In the genomic region with DNA sequence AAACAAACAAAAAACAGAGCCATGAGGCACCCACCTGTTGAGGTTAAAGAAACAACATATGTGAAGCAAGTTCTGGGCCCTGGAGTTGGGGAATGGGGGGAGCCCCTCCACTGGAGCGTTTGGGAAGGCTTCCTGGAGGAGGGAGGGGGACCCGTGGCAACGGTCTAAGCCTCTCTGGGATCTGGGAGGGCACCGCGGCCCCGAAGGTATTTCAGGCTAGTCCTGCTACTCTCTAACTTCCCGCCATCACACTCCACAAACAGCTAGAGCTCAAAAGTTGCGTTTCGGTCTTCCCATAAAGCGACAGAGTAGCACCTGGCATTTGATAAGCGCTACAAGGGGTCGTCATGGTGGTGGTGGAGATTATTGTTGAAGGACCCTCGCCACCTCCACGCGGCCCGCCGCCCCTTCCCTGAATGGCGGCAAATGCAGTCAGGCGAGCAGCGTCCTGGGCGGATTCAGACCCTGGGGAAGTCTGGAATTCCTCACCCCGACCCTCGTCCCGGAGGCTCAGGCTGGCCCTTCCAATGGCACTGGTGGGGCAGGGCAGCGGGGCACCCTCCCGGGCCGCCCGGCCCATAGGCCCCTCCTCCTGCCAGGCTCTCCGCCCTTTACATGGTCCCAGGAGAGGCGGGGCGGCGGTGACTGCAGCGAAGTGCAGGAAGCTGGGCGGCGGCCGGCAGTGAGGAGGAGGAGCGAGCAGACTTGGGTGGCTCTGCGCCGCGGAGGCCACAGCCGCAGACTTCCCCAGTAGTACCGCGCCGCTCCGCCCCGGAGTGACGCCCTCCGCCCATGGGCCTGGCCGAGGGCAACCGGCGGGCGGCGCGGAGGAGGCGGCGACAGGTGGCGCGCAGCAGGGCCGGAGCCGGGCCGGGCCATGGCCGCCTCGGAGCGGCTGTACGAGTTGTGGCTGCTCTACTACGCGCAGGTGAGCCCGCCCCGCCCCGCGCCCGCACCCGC, we compare ENCODE assay signal across 8 cellular contexts. TPM values are rescaled to one million over a fixed set of nuclear protein-coding genes. Genes with fewer than 3 reads are reported as not detected.
DNase-seq lines count a peak whose midpoint lies in the region; ATAC-seq lines count a peak whose summit lies in the region.

TSS of gene NBEAL2 (plus strand) at position 682 of the 960 bp plus-strand sequence. CDS start at position 878, 196 bp downstream.

- peak within 1 kb of the TSS; percentile 91 for H3K27ac ChIP-seq in epithelial cell of prostate

- ATAC-seq in GM21528 (IDR thresholded peaks at IDR 0.05; ENCODE audit: low FRiP score, unreplicated experiment) = peak; percentile 60

- DNase-seq in DMS114 treated with DMSO at 0.1 percent for 48 hours (lab: John Stamatoyannopoulos, UW; ENCODE audit: unreplicated experiment) (peak; percentile 88), HuH-7.5 (ENCODE audit: low spot score) (peak; percentile 99), OCI-M1 (lab: John Stamatoyannopoulos, UW) (peak; percentile 97), activated T-cell treated with anti-CD3 and anti-CD28 coated beads for 24 hours (ENCODE audit: low read depth) (peak; percentile 95), epithelial cell of prostate (ENCODE audit: low read depth, low spot score) (peak; percentile 69), mucosa of gallbladder (ENCODE audit: low spot score) (peak; percentile 96)
- DNase-seq in stimulated activated CD8-positive, alpha-beta memory T cell treated with anti-CD3 and anti-CD28 coated beads, Interleukin-4, amount 100 ng/mL, for 24 hours (ENCODE audit: low read depth) = peak; percentile 95

RNA-seq across cellular contexts. Expression of gene NBEAL2, which starts in this region (rescaled TPM):
- 150 TPM for total RNA-seq in mucosa of gallbladder

Comparison
In these comparisons a context has a peak if more than half of its experiments do, and no peak if none do; other contexts are left out.
1. Peak in every context shown above with its lines: DNase-seq, ATAC-seq and H3K27ac ChIP-seq.